ENCODE assay signal across 9 cellular contexts in the genomic region with DNA sequence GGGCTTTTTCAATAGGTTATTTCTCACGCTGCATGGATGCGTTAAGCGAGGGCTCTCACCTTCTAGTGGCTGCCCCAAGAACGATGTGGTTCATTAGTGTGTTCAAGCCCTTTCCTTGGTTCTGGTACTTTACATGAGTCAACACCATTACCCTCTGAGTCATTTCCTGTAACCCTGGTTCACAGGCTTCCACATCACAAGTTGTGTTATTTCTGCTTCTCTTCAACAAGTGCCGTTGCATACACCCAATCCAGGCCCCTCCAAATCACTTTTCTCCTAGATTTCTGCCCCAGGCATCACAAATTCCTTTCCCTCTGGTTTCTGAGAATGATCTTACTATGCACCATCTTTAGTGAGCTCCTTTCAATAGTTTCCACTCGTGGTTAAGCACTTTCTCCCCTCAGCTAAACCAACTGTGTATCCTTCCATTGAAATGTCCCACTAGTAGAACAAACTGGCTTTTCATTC.
DNase-seq lines count a peak whose midpoint lies in the region; ATAC-seq, FAIRE-seq and TF ChIP-seq lines count a peak whose summit lies in the region.
"Had no signal": no experiment of that assay in that cellular context is flagged by ENCODE, and none has a peak within 500 bp of the region (broad histone marks: within the 10 kb centered on the region; RNA-seq: fewer than 3 reads in every experiment).

No MANE protein-coding gene starts in this region.

- intact Hi-C loops in lower lobe of right lung (cut with DNase I) = no loop called here

- ATAC-seq in GM18505 (IDR thresholded peaks at IDR 0.05; ENCODE audit: unreplicated experiment) (peak; percentile 92), lower lobe of right lung (peak; percentile 90 to 93)

- H3K4me3 ChIP-seq in MG63 (no peak overlapping the region), lower lobe of right lung (no peak overlapping the region), right atrium auricular region (no peak overlapping the region)
- H3K4me3 ChIP-seq: adrenal gland had no signal

- TF ChIP-seq CTCF in lower lobe of right lung (IDR thresholded peaks at IDR 0.05) = no peak
- TF ChIP-seq CTCF in right atrium auricular region (IDR thresholded peaks at IDR 0.05) = no peak
- TF ChIP-seq CTCF in endothelial cell (IDR thresholded peaks at IDR 0.05; ENCODE audit: unreplicated experiment) = no peak

- no peak overlapping the region for H3K27ac Mint-ChIP-seq in endothelial cell (ENCODE audit: unreplicated experiment)

- H3K9me3 Mint-ChIP-seq in endothelial cell (ENCODE audit: unreplicated experiment) = no peaks in the 10 kb centered on the region

- H3K36me3 Mint-ChIP-seq in endothelial cell (ENCODE audit: low read depth, unreplicated experiment) = no peaks in the 10 kb centered on the region

- H3K9me3 ChIP-seq in MG63 = no peaks in the 10 kb centered on the region
- H3K9me3 ChIP-seq in lower lobe of right lung = no peaks in the 10 kb centered on the region
- H3K9me3 ChIP-seq in right atrium auricular region = no peaks in the 10 kb centered on the region
- H3K9me3 ChIP-seq: adrenal gland had no signal

- no peak overlapping the region for H3K4me3 Mint-ChIP-seq in endothelial cell (ENCODE audit: unreplicated experiment)

- FAIRE-seq in H54 (lab: Jason Lieb, UNC) = peak; percentile 99

- H3K27me3 ChIP-seq in MG63 = no peaks in the 10 kb centered on the region
- H3K27me3 ChIP-seq in lower lobe of right lung (ENCODE audit: low read depth) = no peaks in the 10 kb centered on the region
- H3K27me3 ChIP-seq in right atrium auricular region = no peaks in the 10 kb centered on the region
- H3K27me3 ChIP-seq: adrenal gland had no signal

- H3K4me1 Mint-ChIP-seq in endothelial cell (ENCODE audit: unreplicated experiment) = no peaks in the 10 kb centered on the region

- H3K27me3 Mint-ChIP-seq in endothelial cell (ENCODE audit: unreplicated experiment) = no peaks in the 10 kb centered on the region

- in situ Hi-C loops in G401 (cut with HindIII; ENCODE audit: low sequenced_read_pairs) = no loop called here

- DNase-seq in H54 (ENCODE audit: insufficient read length, low spot score) (peak; percentile 86), MG63 (peak; percentile 35), lower lobe of right lung (no peak), right atrium auricular region (ENCODE audit: low spot score) (no peak), G401 (ENCODE audit: low spot score) (no peak), endothelial cell (ENCODE audit: low spot score) (no peak)
- peak; percentile 4 for DNase-seq in activated gamma-delta T cell treated with anti-CD3 and anti-CD28 coated beads, Interleukin-2, amount 50 U/mL, for 16 hours (ENCODE audit: low read depth)

- H3K36me3 ChIP-seq in MG63 (no peaks in the 10 kb centered on the region), lower lobe of right lung (no peaks in the 10 kb centered on the region), right atrium auricular region (no peaks in the 10 kb centered on the region)
- H3K36me3 ChIP-seq: adrenal gland had no signal

- TF ChIP-seq POLR2A in GM18505 (IDR thresholded peaks at IDR 0.05; ENCODE audit: borderline replicate concordance, extremely low read depth, insufficient read depth, insufficient read length) = no peak
- TF ChIP-seq POLR2A in H54 (IDR thresholded peaks at IDR 0.05; ENCODE audit: low read depth, low read length) = no peak

- no peak overlapping the region for H3K27ac ChIP-seq in lower lobe of right lung
- no peak overlapping the region for H3K27ac ChIP-seq in right atrium auricular region
- H3K27ac ChIP-seq: adrenal gland had no signal

- H3K4me1 ChIP-seq in lower lobe of right lung = peaks cover 14% of the 10 kb centered on the region
- H3K4me1 ChIP-seq in right atrium auricular region = no peaks in the 10 kb centered on the region
- H3K4me1 ChIP-seq: adrenal gland had no signal

Comparison
In these comparisons a context has a peak if more than half of its experiments do, and no peak if none do; other contexts are left out.
1. DNase-seq: peak in H54 (single experiment), MG63 (single experiment) and activated gamma-delta T cell treated with anti-CD3 and anti-CD28 coated beads, Interleukin-2, amount 50 U/mL, for 16 hours (single experiment); none in lower lobe of right lung (single experiment), right atrium auricular region (single experiment), G401 (single experiment) and endothelial cell (single experiment).